25 cellular contexts compared by ENCODE assay signal in genomic region chr6:163341671-163342070, GRCh38.
DNase-seq lines count a peak whose midpoint lies in the region; ATAC-seq and TF ChIP-seq lines count a peak whose summit lies in the region.
"Had no signal": no experiment of that assay in that cellular context is flagged by ENCODE, and none has a peak within 500 bp of the region (broad histone marks: within the 10 kb centered on the region; RNA-seq: fewer than 3 reads in every experiment).

No MANE protein-coding gene starts in this region.

- peaks cover 47 to 76% (median 67%) of the 10 kb centered on the region in 3 donors for H3K4me1 ChIP-seq in skeletal muscle tissue (ENCODE audit: control insufficient read depth in 3 of 3, insufficient read depth in 3 of 3, low read length in 3 of 3)
- H3K4me1 ChIP-seq: pancreas, transverse colon had no signal

- peaks cover 63% of the 10 kb centered on the region for H3K4me1 Mint-ChIP-seq in nephron

- H3K36me3 Mint-ChIP-seq in nephron (ENCODE audit: low read depth) = no peaks in the 10 kb centered on the region

- no peak for ATAC-seq in HG02870 (IDR thresholded peaks at IDR 0.05; ENCODE audit: unreplicated experiment)
- ATAC-seq: activated CD4-positive, CD25-positive, alpha-beta regulatory T cell treated with anti-CD3 and anti-CD28 coated beads, Interleukin-2, amount 50 U/mL, for 24 hours; left lobe of liver; pancreas; right cardiac atrium had no signal

- H3K27me3 Mint-ChIP-seq in nephron (ENCODE audit: low read depth) = peaks cover 12% of the 10 kb centered on the region

- H3K4me3 Mint-ChIP-seq in nephron = peak overlapping the region in 2 of 3 experiments; percentile 36 to 61
- H3K4me3 Mint-ChIP-seq: naive B cell had no signal

- DNase-seq in HK-2 (ENCODE audit: unreplicated experiment) = no peak
- no peak for DNase-seq in activated CD4-positive, alpha-beta T cell treated with anti-CD3 and anti-CD28 coated beads for 1 hour
- DNase-seq: activated CD4-positive, alpha-beta T cell treated with anti-CD3 and anti-CD28 coated beads, Interleukin-2, amount 50 U/mL, for 48 hours; activated gamma-delta T cell treated with Interleukin-2 at 50 U/mL for 16 hours; activated T-cell treated with anti-CD3 and anti-CD28 coated beads, Interleukin-2, amount 50 U/mL, for 48 hours; COR-L47; DMS79; effector CD4-positive, alpha-beta T cell; naive B cell; NCI-H1092; NCI-H1694; pancreas; Right ventricle myocardium superior; stimulated activated CD8-positive, alpha-beta memory T cell treated with anti-CD3 and anti-CD28 coated beads, Interleukin-4, amount 100 ng/mL, for 48 hours; stomach; transverse colon had no signal

- H3K9me3 ChIP-seq in skeletal muscle tissue (ENCODE audit: control insufficient read depth in 3 of 3, low read length in 3 of 3) = no peaks in the 10 kb centered on the region
- H3K9me3 ChIP-seq: BLaER1, pancreas, stomach, transverse colon had no signal

- peak overlapping the region in 1 of 3 donors; percentile 29 for H3K4me3 ChIP-seq in skeletal muscle tissue (ENCODE audit: low read length in 3 of 3)
- H3K4me3 ChIP-seq: BLaER1, pancreas, stomach, transverse colon had no signal

- no peaks in the 10 kb centered on the region for H3K9me3 Mint-ChIP-seq in nephron
- H3K9me3 Mint-ChIP-seq: naive B cell had no signal

- H3K27ac ChIP-seq in angular gyrus (ENCODE audit: low read depth, low read length) = peak overlapping the region; percentile 75
- H3K27ac ChIP-seq in cingulate gyrus (ENCODE audit: low read depth, low read length) = peak overlapping the region; percentile 99
- peak overlapping the region; percentile 74 for H3K27ac ChIP-seq in skeletal muscle tissue (ENCODE audit: low read depth, low read length)
- H3K27ac ChIP-seq: BLaER1, pancreas, stomach, transverse colon had no signal

- peaks cover 0 to 3% (median 0%) of the 10 kb centered on the region in 3 donors for H3K36me3 ChIP-seq in skeletal muscle tissue (ENCODE audit: control insufficient read depth in 3 of 3, insufficient read depth in 3 of 3, low read length in 3 of 3)
- H3K36me3 ChIP-seq: BLaER1, pancreas, stomach, transverse colon had no signal

- H3K27me3 ChIP-seq in skeletal muscle tissue (ENCODE audit: control insufficient read depth in 3 of 3, insufficient read depth in 3 of 3, low read length in 3 of 3) = no peaks in the 10 kb centered on the region
- H3K27me3 ChIP-seq: BLaER1, pancreas, stomach, transverse colon had no signal

- peak overlapping the region in 2 of 3 donors; percentile 1 to 57 for H3K9ac ChIP-seq in skeletal muscle tissue (ENCODE audit: low read depth in 1 of 3, low read length in 3 of 3)
- H3K9ac ChIP-seq: BLaER1 had no signal

- no peak for TF ChIP-seq CTCF in nephron (IDR thresholded peaks at IDR 0.05; ENCODE audit: unreplicated experiment in 3 of 3)

- H3K27ac Mint-ChIP-seq in nephron = peak overlapping the region; percentile 50 to 91 (median 86)
- H3K27ac Mint-ChIP-seq: naive B cell had no signal
